In genomic region chr1:86356247-86356646, GRCh38 we compare ENCODE assay signal across 16 cellular contexts. TPM values are rescaled to one million over a fixed set of nuclear protein-coding genes. Genes with fewer than 3 reads are reported as not detected.
DNase-seq lines count a peak whose midpoint lies in the region; ATAC-seq and TF ChIP-seq lines count a peak whose summit lies in the region.
"Had no signal": no experiment of that assay in that cellular context is flagged by ENCODE, and none has a peak within 500 bp of the region (broad histone marks: within the 10 kb centered on the region; RNA-seq: fewer than 3 reads in every experiment).

No MANE protein-coding gene starts in this region.

- H3K27me3 ChIP-seq in cardiac muscle cell (no peaks in the 10 kb centered on the region), suprapubic skin (no peaks in the 10 kb centered on the region)

- H3K36me3 ChIP-seq in cardiac muscle cell (peaks cover 38% of the 10 kb centered on the region), suprapubic skin (peaks cover 27% of the 10 kb centered on the region)
- H3K36me3 ChIP-seq: thoracic aorta had no signal

- TF ChIP-seq EP300 in suprapubic skin (IDR thresholded peaks at IDR 0.05), result no peak

- DNase-seq in cardiac muscle cell (ENCODE audit: low read depth in 1 of 2, low spot score in 1 of 2) (peak in 1 of 2 donors; percentile 40), cardiac septum (ENCODE audit: low spot score) (no peak), NCI-H526 treated with DMSO at 0.1 percent for 48 hours (lab: John Stamatoyannopoulos, UW) (peak; percentile 12), epithelial cell of esophagus (ENCODE audit: low read depth) (peak; percentile 28), superior temporal gyrus (ENCODE audit: extremely low spot score) (peak; percentile 36), posterior vena cava (ENCODE audit: low spot score) (no peak), suprapubic skin (ENCODE audit: low spot score in 2 of 2) (no peak)
- DNase-seq: activated CD4-positive, alpha-beta memory T cell treated with anti-CD3 and anti-CD28 coated beads for 36 hours; activated naive CD4-positive, alpha-beta T cell treated with Interleukin-2 at 50 U/mL for 16 hours; C1 segment of cervical spinal cord; H7; mesenchymal stem cell; NCI-H510A treated with DMSO at 0.1 percent for 48 hours; T-cell had no signal

- TF ChIP-seq CTCF in cardiac muscle cell (IDR thresholded peaks at IDR 0.05; ENCODE audit: low read depth, low read length) (peak; percentile 33), epithelial cell of esophagus (IDR thresholded peaks at IDR 0.05; ENCODE audit: insufficient read depth, low read depth, low read length, missing control alignments) (no peak), suprapubic skin (IDR thresholded peaks at IDR 0.05) (no peak)

- H3K27ac ChIP-seq in cardiac muscle cell (no peak overlapping the region), suprapubic skin (no peak overlapping the region)
- H3K27ac ChIP-seq: thoracic aorta had no signal

- H3K9me3 ChIP-seq in cardiac muscle cell (ENCODE audit: low read depth), result no peaks in the 10 kb centered on the region
- no peaks in the 10 kb centered on the region for H3K9me3 ChIP-seq in suprapubic skin
- H3K9me3 ChIP-seq: thoracic aorta had no signal

- WGBS in suprapubic skin, result 85% methylated on average over 10 of the region's 10 CpGs

- intact Hi-C loops in cardiac septum (cut with DNase I) (loop anchor here (10.0 kb wide), 1 partner anchor 201 kb away; the partner anchor contains the start of gene COL24A1), posterior vena cava (cut with DNase I) (no loop called here)

- no peak overlapping the region for H3K4me3 ChIP-seq in cardiac muscle cell
- no peak overlapping the region for H3K4me3 ChIP-seq in epithelial cell of esophagus (ENCODE audit: low read length)
- H3K4me3 ChIP-seq in suprapubic skin, result no peak overlapping the region
- H3K4me3 ChIP-seq: thoracic aorta had no signal

- no peak for TF ChIP-seq POLR2A in suprapubic skin (IDR thresholded peaks at IDR 0.05)

- H3K4me1 ChIP-seq in cardiac muscle cell (ENCODE audit: low read depth) (no peaks in the 10 kb centered on the region), suprapubic skin (no peaks in the 10 kb centered on the region)

- no peak for ATAC-seq in GM21723 (IDR thresholded peaks at IDR 0.05; ENCODE audit: unreplicated experiment)
- ATAC-seq: T-cell had no signal

RNA-seq across cellular contexts. Expression of gene ODF2L, which starts 39.9 kb away (rescaled TPM):
- total RNA-seq in cardiac muscle cell (21.1 and 29.6 TPM in 2 replicates), cardiac septum (12.1 TPM), posterior vena cava (10 to 100 TPM; 25.9 to 33.6 TPM), suprapubic skin (10 to 100 TPM; 16.6 to 33.4 (median 23.5) TPM)
- polyA plus RNA-seq in cardiac muscle cell, result 36.6 and 39.2 TPM in 2 replicates

Comparison
In these comparisons a context has a peak if more than half of its experiments do, and no peak if none do; other contexts are left out.
1. DNase-seq: peak in NCI-H526 treated with DMSO at 0.1 percent for 48 hours (single experiment), epithelial cell of esophagus (single experiment) and superior temporal gyrus (single experiment); none in cardiac septum (single experiment), posterior vena cava (single experiment) and suprapubic skin (0 of 2).